Comparison of ENCODE assay signal across 22 cellular contexts in the genomic region with DNA sequence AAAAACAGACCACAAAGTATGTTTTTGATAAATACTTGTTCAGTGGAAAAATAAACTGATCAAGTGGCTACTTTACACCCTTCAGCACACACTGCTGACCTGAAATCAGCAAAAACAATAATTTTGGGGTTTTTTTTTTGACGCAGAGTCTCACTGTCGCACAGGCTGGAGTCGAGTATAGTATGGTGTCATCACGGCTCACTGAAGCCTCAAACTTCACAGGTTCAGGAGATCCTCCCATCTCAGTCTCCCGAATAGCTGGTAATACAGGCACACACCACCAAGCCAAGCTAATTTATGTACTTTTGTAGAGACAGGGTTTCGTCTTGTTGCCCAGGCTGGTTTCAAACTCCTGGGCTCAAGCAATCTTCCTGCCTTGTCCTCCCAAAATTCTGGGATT.
"Had no signal": no experiment of that assay in that cellular context is flagged by ENCODE, and none has a peak within 500 bp of the region (broad histone marks: within the 10 kb centered on the region; RNA-seq: fewer than 3 reads in every experiment).

No MANE protein-coding gene starts in this region.

- H3K36me3 ChIP-seq: esophagus squamous epithelium, gastrocnemius medialis, sigmoid colon, upper lobe of left lung had no signal

- H3K27me3 Mint-ChIP-seq: activated naive CD8-positive, alpha-beta T cell treated with anti-CD3 and anti-CD28 coated beads, Interleukin-2, amount 10 ng/mL, durations not matched to agents 7 days and 5 days had no signal

- H3K4me1 ChIP-seq: esophagus squamous epithelium, gastrocnemius medialis, sigmoid colon had no signal

- H3K4me3 Mint-ChIP-seq: activated naive CD4-positive, alpha-beta T cell treated with anti-CD3 and anti-CD28 coated beads for 36 hours; activated naive CD8-positive, alpha-beta T cell treated with anti-CD3 and anti-CD28 coated beads, Interleukin-2, amount 10 ng/mL, durations not matched to agents 7 days and 5 days; endodermal cell; neural crest cell; WTC11 had no signal

- ATAC-seq: left ventricle myocardium superior; stimulated activated naive CD8-positive, alpha-beta T cell treated with anti-CD3 and anti-CD28 coated beads, Interleukin-15, Interleukin-2, amounts not matched to agents 100 U/mL and 50 U/mL, for 24 hours; WTC11 had no signal

- H3K9me3 Mint-ChIP-seq: activated naive CD4-positive, alpha-beta T cell treated with anti-CD3 and anti-CD28 coated beads for 36 hours; activated naive CD8-positive, alpha-beta T cell treated with anti-CD3 and anti-CD28 coated beads, Interleukin-2, amount 10 ng/mL, durations not matched to agents 7 days and 5 days; activated T-helper 2 cell treated with anti-CD3 and anti-CD28 coated beads, Interferon-gamma antibody, Interleukin-2, Interleukin-4, amounts not matched to agents 10 μg/mL and 5 μg/mL and 100 μg/mL, durations not matched to agents 14 hours and 24 hours and 36 hours; endodermal cell; neural crest cell; WTC11 had no signal

- H3K9me3 ChIP-seq: esophagus squamous epithelium, gastrocnemius medialis, sigmoid colon, upper lobe of left lung had no signal

- H3K4me3 ChIP-seq: coronary artery, esophagus squamous epithelium, gastrocnemius medialis, sigmoid colon, smooth muscle cell, upper lobe of left lung had no signal

- H3K27ac ChIP-seq: coronary artery, esophagus squamous epithelium, gastrocnemius medialis, sigmoid colon had no signal

- H3K27ac Mint-ChIP-seq: activated naive CD4-positive, alpha-beta T cell treated with anti-CD3 and anti-CD28 coated beads for 36 hours; activated naive CD8-positive, alpha-beta T cell treated with anti-CD3 and anti-CD28 coated beads, Interleukin-2, amount 10 ng/mL, durations not matched to agents 7 days and 5 days; activated T-helper 2 cell treated with anti-CD3 and anti-CD28 coated beads, Interferon-gamma antibody, Interleukin-2, Interleukin-4, amounts not matched to agents 10 μg/mL and 5 μg/mL and 100 μg/mL, durations not matched to agents 14 hours and 24 hours and 36 hours; endodermal cell; WTC11 had no signal

- H3K4me1 Mint-ChIP-seq: endodermal cell, neural crest cell, WTC11 had no signal

- H3K36me3 Mint-ChIP-seq: WTC11 had no signal

- DNase-seq: activated naive CD4-positive, alpha-beta T cell treated with anti-CD3 and anti-CD28 coated beads for 36 hours; activated naive CD8-positive, alpha-beta T cell treated with anti-CD3 and anti-CD28 coated beads, Interleukin-2, amount 10 ng/mL, durations not matched to agents 7 days and 5 days; activated T-cell treated with anti-CD3 and anti-CD28 coated beads for 4 hours; amygdala; cerebellar nuclear complex; endodermal cell; esophagus squamous epithelium; gastrocnemius medialis; hippocampal formation; left ventricle myocardium superior; retina; sigmoid colon; stimulated activated CD4-positive, alpha-beta T cell treated with anti-CD3 and anti-CD28 coated beads, Interleukin-2, amount 100 ng/mL, for 48 hours; stimulated activated CD8-positive, alpha-beta memory T cell treated with anti-CD3 and anti-CD28 coated beads, Interleukin-4, amount 100 ng/mL, for 48 hours; stimulated activated naive CD8-positive, alpha-beta T cell treated with anti-CD3 and anti-CD28 coated beads, Interleukin-15, Interleukin-2, amounts not matched to agents 100 U/mL and 50 U/mL, for 24 hours; T-helper 1 cell; upper lobe of left lung had no signal

- H3K27me3 ChIP-seq: gastrocnemius medialis, sigmoid colon, upper lobe of left lung had no signal
